ENCODE assay signal across 8 cellular contexts in genomic region chrX:76279007-76279406, GRCh38.
DNase-seq lines count a peak whose midpoint lies in the region; ATAC-seq and TF ChIP-seq lines count a peak whose summit lies in the region.

No MANE protein-coding gene starts in this region.

- POLR2A ChIA-PET in activated CD4-positive, alpha-beta T cell treated with anti-CD3 and anti-CD28 coated beads, Interleukin-2, amount 10 ng/mL, durations not matched to agents 7 days and 5 days (lab: Charles Lee), result no interaction called here

- H2AFZ ChIP-seq in H9 (ENCODE audit: low read length), result no peak overlapping the region

- CTCF ChIA-PET in activated CD4-positive, alpha-beta T cell treated with anti-CD3 and anti-CD28 coated beads, Interleukin-2, amount 10 ng/mL, durations not matched to agents 7 days and 5 days (lab: Charles Lee), result interaction anchor here (0.6 to 0.9 kb wide), 2 partner anchors 176 to 1314 kb away, joined by 3 read pairs; no protein-coding TSS in a partner anchor

- H3K36me3 ChIP-seq in esophagus muscularis mucosa, result no peaks in the 10 kb centered on the region

- TF ChIP-seq CTCF in H9 (conservative IDR thresholded peaks at IDR 0.05), result peak; percentile 75; the same call in 2 of the 3 replicates
- peak; percentile 44 to 55 (median 46) for TF ChIP-seq CTCF in esophagus muscularis mucosa (IDR thresholded peaks at IDR 0.05)

- no peak overlapping the region for H2BK5ac ChIP-seq in H9 (ENCODE audit: insufficient read length, low read length)

- H3K4me2 ChIP-seq in H9 (ENCODE audit: insufficient read depth, insufficient read length, low read length), result no peak overlapping the region

- no peak overlapping the region for H3K23ac ChIP-seq in H9 (ENCODE audit: insufficient read length, low read depth, low read length)

- no peak overlapping the region for H4K91ac ChIP-seq in H9 (ENCODE audit: insufficient read length, low read depth, low read length)

- DNase-seq in GDM1 (lab: John Stamatoyannopoulos, UW) (peak; percentile 1), H9 (peak; percentile 39), NCI-H2227 (lab: John Stamatoyannopoulos, UW; ENCODE audit: unreplicated experiment) (peak; percentile 39), esophagus muscularis mucosa (ENCODE audit: extremely low spot score) (no peak), nucleus accumbens (lab: John Stamatoyannopoulos, UW) (peak in 34 of 56 donors; percentile 0 to 60 (median 2))
- DNase-seq in activated CD4-positive, alpha-beta T cell treated with anti-CD3 and anti-CD28 coated beads, Interleukin-2, amount 10 ng/mL, durations not matched to agents 7 days and 5 days, result peak; percentile 51

- no peak overlapping the region for H2BK12ac ChIP-seq in H9 (ENCODE audit: insufficient read length, low read depth, low read length)

- H3K27ac Mint-ChIP-seq in H9, result no peak overlapping the region
- H3K27ac Mint-ChIP-seq in activated CD4-positive, alpha-beta T cell treated with anti-CD3 and anti-CD28 coated beads, Interleukin-2, amount 10 ng/mL, durations not matched to agents 7 days and 5 days, result no peak overlapping the region

- no peak overlapping the region for H3K4me3 Mint-ChIP-seq in H9
- no peak overlapping the region for H3K4me3 Mint-ChIP-seq in activated CD4-positive, alpha-beta T cell treated with anti-CD3 and anti-CD28 coated beads, Interleukin-2, amount 10 ng/mL, durations not matched to agents 7 days and 5 days

- no peak overlapping the region for H2BK20ac ChIP-seq in H9 (ENCODE audit: low read depth, low read length, poor library complexity, severe bottlenecking)

- no peak for TF ChIP-seq EP300 in esophagus muscularis mucosa (IDR thresholded peaks at IDR 0.05)

- no peaks in the 10 kb centered on the region for H3K79me2 ChIP-seq in H9 (ENCODE audit: insufficient read depth, low read length)

- no peak overlapping the region for H3K56ac ChIP-seq in H9 (ENCODE audit: insufficient read length, low read depth, low read length)

- no peaks in the 10 kb centered on the region for H3K27me3 Mint-ChIP-seq in H9 (ENCODE audit: low read depth)
- H3K27me3 Mint-ChIP-seq in activated CD4-positive, alpha-beta T cell treated with anti-CD3 and anti-CD28 coated beads, Interleukin-2, amount 10 ng/mL, durations not matched to agents 7 days and 5 days, result no peaks in the 10 kb centered on the region

- H2BK15ac ChIP-seq in H9 (ENCODE audit: low read depth, low read length), result no peak overlapping the region

- peaks cover 0 to 7% (median 0%) of the 10 kb centered on the region in 3 experiments; a peak in 3 of 7 replicates for H3K36me3 Mint-ChIP-seq in H9 (ENCODE audit: insufficient read depth in 1 of 3, low read depth in 3 of 3)
- no peaks in the 10 kb centered on the region for H3K36me3 Mint-ChIP-seq in activated CD4-positive, alpha-beta T cell treated with anti-CD3 and anti-CD28 coated beads, Interleukin-2, amount 10 ng/mL, durations not matched to agents 7 days and 5 days (ENCODE audit: low read depth)

- no peak overlapping the region for H3K4ac ChIP-seq in H9 (ENCODE audit: low read depth, low read length)

- intact Hi-C loops in esophagus muscularis mucosa (cut with DNase I), result loop anchor here (1.0 kb wide), 1 partner anchor 175 kb away; no protein-coding TSS in a partner anchor

- H4K5ac ChIP-seq in H9 (ENCODE audit: insufficient read length, low read depth, low read length), result no peak overlapping the region

- H3K14ac ChIP-seq in H9 (ENCODE audit: insufficient read depth, low read length), result no peak overlapping the region

- H3K23me2 ChIP-seq in H9 (ENCODE audit: insufficient read length, low read depth, low read length, poor library complexity, severe bottlenecking), result no peaks in the 10 kb centered on the region

- H3K4me1 ChIP-seq in H9 (ENCODE audit: insufficient read depth, low read length) (no peaks in the 10 kb centered on the region), esophagus muscularis mucosa (no peaks in the 10 kb centered on the region)

- H3K4me1 Mint-ChIP-seq in H9, result no peaks in the 10 kb centered on the region
- H3K4me1 Mint-ChIP-seq in activated CD4-positive, alpha-beta T cell treated with anti-CD3 and anti-CD28 coated beads, Interleukin-2, amount 10 ng/mL, durations not matched to agents 7 days and 5 days, result no peaks in the 10 kb centered on the region

- H3K27ac ChIP-seq in H9 (ENCODE audit: insufficient read length, low read depth, low read length), result no peak overlapping the region
- no peak overlapping the region for H3K27ac ChIP-seq in esophagus muscularis mucosa (replicated peaks in 1 of 4)

- H3K4me3 ChIP-seq in esophagus muscularis mucosa, result no peak overlapping the region

- no peak overlapping the region for H3K18ac ChIP-seq in H9 (ENCODE audit: insufficient read length, low read depth, low read length)

- H2BK120ac ChIP-seq in H9 (ENCODE audit: low read depth, low read length, poor library complexity, severe bottlenecking), result no peak overlapping the region

- H3K79me1 ChIP-seq in H9 (ENCODE audit: insufficient read depth, low read depth, low read length, poor library complexity, severe bottlenecking), result no peaks in the 10 kb centered on the region

- ATAC-seq in GM21390 (IDR thresholded peaks at IDR 0.05; ENCODE audit: unreplicated experiment) (no peak), HG02981 (IDR thresholded peaks at IDR 0.05; ENCODE audit: unreplicated experiment) (no peak)

- TF ChIP-seq POLR2A in esophagus muscularis mucosa (IDR thresholded peaks at IDR 0.05; ENCODE audit: low read depth), result no peak

- no peaks in the 10 kb centered on the region for H3K9me3 ChIP-seq in H9 (ENCODE audit: control insufficient read depth, low read depth, low read length)
- H3K9me3 ChIP-seq in esophagus muscularis mucosa, result no peaks in the 10 kb centered on the region

- no peaks in the 10 kb centered on the region for H3K27me3 ChIP-seq in H9 (ENCODE audit: insufficient read depth, low read length)
- no peaks in the 10 kb centered on the region for H3K27me3 ChIP-seq in esophagus muscularis mucosa

- no peak overlapping the region for H2AK5ac ChIP-seq in H9 (ENCODE audit: insufficient read length, low read length)

- H4K8ac ChIP-seq in H9 (replicated peaks; ENCODE audit: insufficient read length, low read depth, low read length), result no peak overlapping the region

- no peak overlapping the region for H3K9ac ChIP-seq in H9 (ENCODE audit: extremely low read depth, insufficient read length, low read length)

- no peak overlapping the region for H3T11ph ChIP-seq in H9 (ENCODE audit: low read length)

- peaks cover 73 to 78% of the 10 kb centered on the region in 2 experiments for H3K9me3 Mint-ChIP-seq in H9
- no peaks in the 10 kb centered on the region for H3K9me3 Mint-ChIP-seq in activated CD4-positive, alpha-beta T cell treated with anti-CD3 and anti-CD28 coated beads, Interleukin-2, amount 10 ng/mL, durations not matched to agents 7 days and 5 days

- no peaks in the 10 kb centered on the region for H4K20me1 ChIP-seq in H9 (ENCODE audit: control insufficient read depth, insufficient read depth, insufficient read length)
